1 cellular context compared by ENCODE assay signal in genomic region chr6:15691250-15691869, GRCh38.
TF ChIP-seq lines count a peak whose summit lies in the region.

No MANE protein-coding gene starts in this region.

TF ChIP-seq in GM12878, 131 proteins besides CTCF, POLR2A, EP300 and RAD21 (continued from another document and continues in another):
- TF ChIP-seq, protein P1, sequence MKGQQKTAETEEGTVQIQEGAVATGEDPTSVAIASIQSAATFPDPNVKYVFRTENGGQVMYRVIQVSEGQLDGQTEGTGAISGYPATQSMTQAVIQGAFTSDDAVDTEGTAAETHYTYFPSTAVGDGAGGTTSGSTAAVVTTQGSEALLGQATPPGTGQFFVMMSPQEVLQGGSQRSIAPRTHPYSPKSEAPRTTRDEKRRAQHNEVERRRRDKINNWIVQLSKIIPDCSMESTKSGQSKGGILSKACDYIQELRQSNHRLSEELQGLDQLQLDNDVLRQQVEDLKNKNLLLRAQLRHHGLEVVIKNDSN (IDR thresholded peaks at IDR 0.05; ENCODE audit: borderline replicate concordance, extremely low read length, insufficient read depth, low read depth, low read length) = no peak
- no peak for TF ChIP-seq ZBTB40 (IDR thresholded peaks at IDR 0.05; ENCODE audit: borderline replicate concordance)
- TF ChIP-seq KDM1A (IDR thresholded peaks at IDR 0.05; ENCODE audit: borderline replicate concordance) = no peak
- no peak for TF ChIP-seq HDGF (IDR thresholded peaks at IDR 0.05)
- peak; percentile 81; the same call in 1 of the 2 replicates for TF ChIP-seq RB1 (IDR thresholded peaks at IDR 0.05; ENCODE audit: borderline replicate concordance)
- TF ChIP-seq SRF (IDR thresholded peaks at IDR 0.05; ENCODE audit: low read depth in 2 of 2, low read length in 2 of 2) = no peak
- TF ChIP-seq MEF2B (IDR thresholded peaks at IDR 0.05; ENCODE audit: partially characterized antibody, poor library complexity, severe bottlenecking) = peak; percentile 46
- TF ChIP-seq ESRRA (IDR thresholded peaks at IDR 0.05; ENCODE audit: low read length) = peak; percentile 47; the same call in 1 of the 2 replicates
- TF ChIP-seq NRF1 (conservative IDR thresholded peaks at IDR 0.05; ENCODE audit: low read depth, low read length) = no peak; the same call in 1 of the 2 replicates
- TF ChIP-seq BACH1 (IDR thresholded peaks at IDR 0.05; ENCODE audit: borderline replicate concordance) = peak; percentile 23; the same call in 1 of the 2 replicates
- no peak for TF ChIP-seq JUND (IDR thresholded peaks at IDR 0.05; ENCODE audit: low read depth, low read length)
- TF ChIP-seq POLR2AphosphoS2 (IDR thresholded peaks at IDR 0.05; ENCODE audit: low read depth, low read length) = no peak
- TF ChIP-seq, protein P2, sequence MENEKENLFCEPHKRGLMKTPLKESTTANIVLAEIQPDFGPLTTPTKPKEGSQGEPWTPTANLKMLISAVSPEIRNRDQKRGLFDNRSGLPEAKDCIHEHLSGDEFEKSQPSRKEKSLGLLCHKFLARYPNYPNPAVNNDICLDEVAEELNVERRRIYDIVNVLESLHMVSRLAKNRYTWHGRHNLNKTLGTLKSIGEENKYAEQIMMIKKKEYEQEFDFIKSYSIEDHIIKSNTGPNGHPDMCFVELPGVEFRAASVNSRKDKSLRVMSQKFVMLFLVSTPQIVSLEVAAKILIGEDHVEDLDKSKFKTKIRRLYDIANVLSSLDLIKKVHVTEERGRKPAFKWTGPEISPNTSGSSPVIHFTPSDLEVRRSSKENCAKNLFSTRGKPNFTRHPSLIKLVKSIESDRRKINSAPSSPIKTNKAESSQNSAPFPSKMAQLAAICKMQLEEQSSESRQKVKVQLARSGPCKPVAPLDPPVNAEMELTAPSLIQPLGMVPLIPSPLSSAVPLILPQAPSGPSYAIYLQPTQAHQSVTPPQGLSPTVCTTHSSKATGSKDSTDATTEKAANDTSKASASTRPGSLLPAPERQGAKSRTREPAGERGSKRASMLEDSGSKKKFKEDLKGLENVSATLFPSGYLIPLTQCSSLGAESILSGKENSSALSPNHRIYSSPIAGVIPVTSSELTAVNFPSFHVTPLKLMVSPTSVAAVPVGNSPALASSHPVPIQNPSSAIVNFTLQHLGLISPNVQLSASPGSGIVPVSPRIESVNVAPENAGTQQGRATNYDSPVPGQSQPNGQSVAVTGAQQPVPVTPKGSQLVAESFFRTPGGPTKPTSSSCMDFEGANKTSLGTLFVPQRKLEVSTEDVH (IDR thresholded peaks at IDR 0.05; ENCODE audit: low read depth, partially characterized antibody) = peak; percentile 24
- no peak for TF ChIP-seq IRF5 (IDR thresholded peaks at IDR 0.05; ENCODE audit: borderline replicate concordance)
- TF ChIP-seq, protein P3, sequence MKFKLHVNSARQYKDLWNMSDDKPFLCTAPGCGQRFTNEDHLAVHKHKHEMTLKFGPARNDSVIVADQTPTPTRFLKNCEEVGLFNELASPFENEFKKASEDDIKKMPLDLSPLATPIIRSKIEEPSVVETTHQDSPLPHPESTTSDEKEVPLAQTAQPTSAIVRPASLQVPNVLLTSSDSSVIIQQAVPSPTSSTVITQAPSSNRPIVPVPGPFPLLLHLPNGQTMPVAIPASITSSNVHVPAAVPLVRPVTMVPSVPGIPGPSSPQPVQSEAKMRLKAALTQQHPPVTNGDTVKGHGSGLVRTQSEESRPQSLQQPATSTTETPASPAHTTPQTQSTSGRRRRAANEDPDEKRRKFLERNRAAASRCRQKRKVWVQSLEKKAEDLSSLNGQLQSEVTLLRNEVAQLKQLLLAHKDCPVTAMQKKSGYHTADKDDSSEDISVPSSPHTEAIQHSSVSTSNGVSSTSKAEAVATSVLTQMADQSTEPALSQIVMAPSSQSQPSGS (IDR thresholded peaks at IDR 0.05; ENCODE audit: low read length) = no peak; the same call in 1 of the 2 replicates
- no peak for TF ChIP-seq MYB (IDR thresholded peaks at IDR 0.05; ENCODE audit: borderline replicate concordance, low read depth, low read length)
- TF ChIP-seq ZNF687 (IDR thresholded peaks at IDR 0.05) = peak; percentile 70
- TF ChIP-seq ATF7 (IDR thresholded peaks at IDR 0.05; ENCODE audit: low read depth) = peak; percentile 64
- TF ChIP-seq NR2C2 (IDR thresholded peaks at IDR 0.05; ENCODE audit: borderline replicate concordance, control insufficient read depth, insufficient read length, low read depth) = no peak
- no peak for TF ChIP-seq REST (IDR thresholded peaks at IDR 0.05; ENCODE audit: low read depth, low read length)
- TF ChIP-seq DPF2 (IDR thresholded peaks at IDR 0.05) = no peak
- no peak for TF ChIP-seq TAF1 (IDR thresholded peaks at IDR 0.05; ENCODE audit: borderline replicate concordance, low read depth, low read length)
- TF ChIP-seq RBBP5 (conservative IDR thresholded peaks at IDR 0.05) = no peak
- TF ChIP-seq BCLAF1 (IDR thresholded peaks at IDR 0.05) = no peak
- TF ChIP-seq ZBTB11 (CRISPR knock-in tag; IDR thresholded peaks at IDR 0.05) = no peak
- TF ChIP-seq IKZF2 (IDR thresholded peaks at IDR 0.05) = peak; percentile 59 to 74
- TF ChIP-seq SMC3 (IDR thresholded peaks at IDR 0.05; ENCODE audit: borderline replicate concordance, low read length) = peak; percentile 100
